In genomic region chr20:63856111-63856511, GRCh38 we compare ENCODE assay signal across 31 cellular contexts. TPM values are rescaled to one million over a fixed set of nuclear protein-coding genes. Genes with fewer than 3 reads are reported as not detected.
DNase-seq lines count a peak whose midpoint lies in the region; ATAC-seq, FAIRE-seq and TF ChIP-seq lines count a peak whose summit lies in the region.
"Had no signal": no experiment of that assay in that cellular context is flagged by ENCODE, and none has a peak within 500 bp of the region (broad histone marks: within the 10 kb centered on the region; RNA-seq: fewer than 3 reads in every experiment).

No MANE protein-coding gene starts in this region.

- intact Hi-C loops in HepG2 (cut with micrococcal nuclease; ENCODE audit: unreplicated experiment), result no loop called here
- intact Hi-C loops in right lobe of liver (cut with DNase I), result no loop called here

- no TSS peak for BruUV-seq in HepG2 (replicated peaks; lab: Mats Ljungman, UMichigan)

- H3K4me1 ChIP-seq in HepG2 (ENCODE audit: insufficient read depth, low read length) (peaks cover 62% of the 10 kb centered on the region), right lobe of liver (no peaks in the 10 kb centered on the region), adipocyte (ENCODE audit: control insufficient read depth, insufficient read depth, low read length) (peaks cover 14% of the 10 kb centered on the region), mesenchymal stem cell (ENCODE audit: control insufficient read depth, insufficient read depth, low read depth, low read length) (peaks cover 57% of the 10 kb centered on the region)

- TF ChIP-seq CTCF in HepG2 (CRISPR knock-in tag; IDR thresholded peaks at IDR 0.05), result no peak
- no peak for TF ChIP-seq CTCF in right lobe of liver (IDR thresholded peaks at IDR 0.05)

- no peak for DNase-seq in HepG2 (ENCODE audit: low spot score)
- no peak for DNase-seq in right lobe of liver
- no peak for DNase-seq in adipocyte (ENCODE audit: low read depth)
- DNase-seq in mesenchymal stem cell, result no peak
- DNase-seq in SKM-1 (lab: John Stamatoyannopoulos, UW; ENCODE audit: unreplicated experiment), result no peak
- DNase-seq in stimulated activated CD4-positive, alpha-beta T cell treated with anti-CD3 and anti-CD28 coated beads, Interleukin-15, amount 100 ng/mL, for 24 hours, result no peak
- DNase-seq: activated CD4-positive, alpha-beta memory T cell treated with anti-CD3 and anti-CD28 coated beads for 36 hours; activated T-cell treated with anti-CD3 and anti-CD28 coated beads for 4 hours; amygdala; C1 segment of cervical spinal cord; GF-D8; hypothalamus; Karpas-422; left colon; mucosa of descending colon; NCI-H187; NCI-H2227 treated with DMSO at 0.1 percent for 48 hours; stimulated activated CD8-positive, alpha-beta memory T cell treated with anti-CD3 and anti-CD28 coated beads, Interleukin-4, amount 100 ng/mL, for 48 hours; substantia nigra; T-helper 2 cell; WERI-Rb-1 had no signal

- peaks cover 10% of the 10 kb centered on the region for H3K79me1 ChIP-seq in mesenchymal stem cell (replicated peaks; ENCODE audit: low read length, poor library complexity, severe bottlenecking)

- H2AFZ ChIP-seq in HepG2 (ENCODE audit: low read length) (no peak overlapping the region), mesenchymal stem cell (ENCODE audit: low read depth, low read length) (no peak overlapping the region)
- H2AFZ ChIP-seq: GM23248 had no signal

- H3K4me2 ChIP-seq in HepG2 (ENCODE audit: low read depth, low read length) (peak overlapping the region; percentile 93), mesenchymal stem cell (ENCODE audit: low read length, poor library complexity, severe bottlenecking) (no peak overlapping the region)

- H2AK5ac ChIP-seq in mesenchymal stem cell (ENCODE audit: low read length, severe bottlenecking), result no peak overlapping the region

- peak overlapping the region in 1 of 2 experiments; percentile 44 for H3K14ac ChIP-seq in mesenchymal stem cell (ENCODE audit: low read length in 2 of 2)

- peak overlapping the region; percentile 97 for H2BK120ac ChIP-seq in mesenchymal stem cell (ENCODE audit: low read depth, low read length)

- ATAC-seq in HepG2 (no peak), right lobe of liver (no peak), GM18505 (IDR thresholded peaks at IDR 0.05; ENCODE audit: unreplicated experiment) (no peak), GM18498 (IDR thresholded peaks at IDR 0.05; ENCODE audit: unreplicated experiment) (no peak)
- ATAC-seq: left colon, mucosa of descending colon, Panc1 had no signal

- no peak for TF ChIP-seq RAD21 in HepG2 (CRISPR knock-in tag; IDR thresholded peaks at IDR 0.05)

- no peak overlapping the region for H2BK5ac ChIP-seq in mesenchymal stem cell (ENCODE audit: low read depth, low read length, poor library complexity, severe bottlenecking)

- 49% methylated on average over 22 of the region's 22 CpGs for WGBS in HepG2 (ENCODE audit: low lambda C conversion rate)
- WGBS in right lobe of liver (ENCODE audit: insufficient coverage, low coverage, low lambda C conversion rate, missing lambda C conversion rate), result 65% methylated on average over 15 of the region's 22 CpGs
- 64% methylated on average over 22 of the region's 22 CpGs for WGBS in mesenchymal stem cell

- CTCF ChIA-PET in HepG2 (lab: Yijun Ruan, JAX; ENCODE audit: low intra/inter-chr PET ratio, low total read pairs), result no interaction called here

- H3K4me3 ChIP-seq in HepG2 (replicated peaks in 1 of 3; ENCODE audit: insufficient read depth in 1 of 3, low read depth in 2 of 3, low read length in 3 of 3) (peak overlapping the region in 2 of 3 experiments; percentile 60 to 83; a peak in 1 of 6 replicates), right lobe of liver (no peak overlapping the region), adipocyte (ENCODE audit: low read length) (no peak overlapping the region), mesenchymal stem cell (ENCODE audit: insufficient read depth in 1 of 2, low read depth in 1 of 2, low read length in 2 of 2) (no peak overlapping the region)
- H3K4me3 ChIP-seq: mucosa of descending colon had no signal

- in situ Hi-C loops in HepG2 (cut with HindIII; ENCODE audit: extremely low pct_ligation_motif_present, low pct_unique_long_range_greater_than_20kb), result loop anchor here (5.0 kb wide), 3 partner anchors 34 to 149 kb away; partner anchors contain the start of genes ARFRP1 and ZGPAT

- FAIRE-seq in HepG2 (lab: Jason Lieb, UNC), result no peak
- FAIRE-seq: urothelium cell line had no signal

- H3K9ac ChIP-seq in HepG2 (ENCODE audit: insufficient read depth, low read depth, low read length) (no peak overlapping the region), adipocyte (ENCODE audit: low read length) (peak overlapping the region; percentile 0), mesenchymal stem cell (ENCODE audit: low read length) (no peak overlapping the region)
- H3K9ac ChIP-seq: GM23248 had no signal

- H3K27ac ChIP-seq in HepG2 (ENCODE audit: extremely low read length, insufficient read depth, low read length), result no peak overlapping the region
- H3K27ac ChIP-seq in right lobe of liver, result no peak overlapping the region
- H3K27ac ChIP-seq in mesenchymal stem cell (ENCODE audit: low read length, poor library complexity, severe bottlenecking), result no peak overlapping the region
- H3K27ac ChIP-seq: epithelial cell of prostate, GM23248 had no signal

- peaks cover 3 to 11% of the 10 kb centered on the region in 2 experiments; a peak in 4 of 5 replicates for H3K27me3 ChIP-seq in HepG2 (ENCODE audit: control insufficient read depth in 1 of 2, insufficient read depth in 2 of 2, low read length in 2 of 2)
- H3K27me3 ChIP-seq in right lobe of liver, result no peaks in the 10 kb centered on the region
- no peaks in the 10 kb centered on the region for H3K27me3 ChIP-seq in adipocyte (replicated peaks; ENCODE audit: control insufficient read depth, insufficient read depth, low read length)
- H3K27me3 ChIP-seq in mesenchymal stem cell (ENCODE audit: control insufficient read depth in 1 of 2, insufficient read depth in 1 of 2, low read length in 2 of 2), result peaks cover 0 to 42% of the 10 kb centered on the region in 2 experiments

- H3K36me3 ChIP-seq in HepG2 (replicated peaks in 1 of 2; ENCODE audit: control insufficient read depth in 1 of 2, insufficient read depth in 2 of 2, low read length in 2 of 2), result no peaks in the 10 kb centered on the region
- H3K36me3 ChIP-seq in right lobe of liver, result no peaks in the 10 kb centered on the region
- peaks cover under 1% of the 10 kb centered on the region for H3K36me3 ChIP-seq in adipocyte (ENCODE audit: control insufficient read depth, insufficient read depth, low read length, severe bottlenecking)
- H3K36me3 ChIP-seq in mesenchymal stem cell (ENCODE audit: control insufficient read depth in 1 of 2, insufficient read depth in 2 of 2, low read depth in 1 of 2, low read length in 2 of 2), result peaks cover 1 to 8% of the 10 kb centered on the region in 2 experiments
- H3K36me3 ChIP-seq: WERI-Rb-1 had no signal

- TF ChIP-seq POLR2A in HepG2 (IDR thresholded peaks at IDR 0.05; ENCODE audit: insufficient read depth in 1 of 2, low read depth in 2 of 2, low read length in 2 of 2) (no peak), right lobe of liver (IDR thresholded peaks at IDR 0.05) (no peak), GM18505 (IDR thresholded peaks at IDR 0.05; ENCODE audit: borderline replicate concordance, extremely low read depth, insufficient read depth, insufficient read length) (no peak)

- H4K8ac ChIP-seq in mesenchymal stem cell (ENCODE audit: low read length), result peak overlapping the region; percentile 87

- no peaks in the 10 kb centered on the region for H3K79me2 ChIP-seq in HepG2 (ENCODE audit: insufficient read depth, low read length)

- no peak overlapping the region for H3K23ac ChIP-seq in mesenchymal stem cell (ENCODE audit: low read length in 2 of 2)

- H4K91ac ChIP-seq in mesenchymal stem cell (ENCODE audit: low read length), result peak overlapping the region; percentile 100

- POLR2A ChIA-PET in HepG2 (lab: Yijun Ruan, JAX), result interaction anchor here (0.7 to 3.7 kb wide), 7 partner anchors 8 to 148 kb away, joined by 3 to 59 read pairs (median 5); partner anchors contain the start of genes ARFRP1, TPD52L2 and ZGPAT

- no peaks in the 10 kb centered on the region for H4K20me1 ChIP-seq in HepG2 (ENCODE audit: insufficient read depth, low read length)

- TF ChIP-seq EP300 in HepG2 (IDR thresholded peaks at IDR 0.05; ENCODE audit: low read depth in 2 of 2, low read length in 2 of 2), result no peak
- no peak for TF ChIP-seq EP300 in HepG2 (CRISPR knock-in tag; IDR thresholded peaks at IDR 0.05; ENCODE audit: borderline replicate concordance)

- H3K9me3 ChIP-seq in HepG2 (ENCODE audit: low read length) (no peaks in the 10 kb centered on the region), right lobe of liver (no peaks in the 10 kb centered on the region), adipocyte (ENCODE audit: control insufficient read depth, low read length) (no peaks in the 10 kb centered on the region), mesenchymal stem cell (ENCODE audit: control insufficient read depth, low read length) (no peaks in the 10 kb centered on the region)
- H3K9me3 ChIP-seq: mucosa of descending colon had no signal

- peak overlapping the region; percentile 79 to 99 for H3K18ac ChIP-seq in mesenchymal stem cell (ENCODE audit: low read depth in 1 of 2, low read length in 2 of 2)

- H3K4ac ChIP-seq in mesenchymal stem cell (ENCODE audit: low read depth in 1 of 2, low read length in 2 of 2), result peak overlapping the region; percentile 55 to 97

- H2BK15ac ChIP-seq in mesenchymal stem cell (ENCODE audit: low read depth, poor library complexity, severe bottlenecking), result peak overlapping the region; percentile 78

- H2BK12ac ChIP-seq in mesenchymal stem cell (ENCODE audit: low read length in 2 of 2), result peak overlapping the region; percentile 80 to 98

RNA-seq across cellular contexts. Expression of gene ABHD16B, which starts 5.2 kb away (rescaled TPM):
- total RNA-seq in HepG2 (2016; rRNA removed; fragmentation: Illumina TruSeq; extraction: Trizol), result not detected in 2 replicates
- not detected in 2 replicates for total RNA-seq in HepG2 (2016; cell fraction: cytosol; rRNA removed; fragmentation: Illumina TruSeq; extraction: Trizol; ENCODE audit: low read depth)
- total RNA-seq in HepG2 (2016; cell fraction: insoluble cytoplasmic fraction; rRNA removed; fragmentation: Illumina TruSeq; extraction: Trizol), result not detected in 2 replicates
- total RNA-seq in HepG2 (2016; cell fraction: membrane; rRNA removed; fragmentation: Illumina TruSeq; extraction: Trizol), result not detected in 2 replicates
- total RNA-seq in HepG2 (2016; cell fraction: nucleus; rRNA removed; fragmentation: Illumina TruSeq; extraction: Trizol), result not detected in 2 replicates
- polyA plus RNA-seq in HepG2 (2011; rRNA removed), result not detected in 2 replicates
- polyA plus RNA-seq in HepG2 (2011; cell fraction: cytosol; rRNA removed), result not detected in 2 replicates
- polyA plus RNA-seq in HepG2 (2011; cell fraction: nucleus; rRNA removed), result not detected in 2 replicates
- polyA plus RNA-seq in HepG2 (2012), result not detected in 2 replicates
- not detected in 2 replicates for polyA plus RNA-seq in HepG2 (2016; cell fraction: cytosol; fragmentation: Illumina TruSeq; extraction: Trizol; ENCODE audit: low read depth)
- polyA plus RNA-seq in HepG2 (2016; cell fraction: insoluble cytoplasmic fraction; fragmentation: Illumina TruSeq; extraction: Trizol; ENCODE audit: low read depth), result not detected in 2 replicates
- polyA plus RNA-seq in HepG2 (2016; cell fraction: membrane; fragmentation: Illumina TruSeq; extraction: Trizol; ENCODE audit: low read depth), result not detected in 2 replicates
- not detected in 2 replicates for polyA plus RNA-seq in HepG2 (2016; cell fraction: nucleus; fragmentation: Illumina TruSeq; extraction: Trizol; ENCODE audit: insufficient read depth, low read depth)
- polyA minus RNA-seq in HepG2 (2011; rRNA and poly(A)+ RNA removed; ENCODE audit: low replicate concordance), result not detected in 2 replicates
- not detected in 2 replicates for polyA minus RNA-seq in HepG2 (2011; cell fraction: cytosol; rRNA and poly(A)+ RNA removed)
- not detected in 2 replicates for polyA minus RNA-seq in HepG2 (2011; cell fraction: nucleus; rRNA and poly(A)+ RNA removed)
- total RNA-seq in right lobe of liver, result not detected
- polyA plus RNA-seq in mesenchymal stem cell (2013, experiment 1 of 2), result not detected
- not detected for polyA plus RNA-seq in mesenchymal stem cell (2013, experiment 2 of 2)
- total RNA-seq: activated CD4-positive, alpha-beta memory T cell treated with anti-CD3 and anti-CD28 coated beads for 36 hours; dermis microvascular lymphatic vessel endothelial cell; fibroblast of villous mesenchyme; GM23248; left colon; mucosa of descending colon; omental fat pad; SK-MEL-5 had no signal
- polyA plus RNA-seq: GM23248 had no signal

RNA-seq across cellular contexts. Expression of gene TPD52L2, which starts 9.0 kb away (rescaled TPM):
- total RNA-seq in HepG2 (2016; rRNA removed; fragmentation: Illumina TruSeq; extraction: Trizol) (156 and 187 TPM in 2 replicates), right lobe of liver (10 to 100 TPM; 20.1 to 46.8 (median 30.5) TPM)
- total RNA-seq in HepG2 (2016; cell fraction: cytosol; rRNA removed; fragmentation: Illumina TruSeq; extraction: Trizol; ENCODE audit: low read depth), result 17.3 and 18.9 TPM in 2 replicates
- 159 and 183 TPM in 2 replicates for total RNA-seq in HepG2 (2016; cell fraction: insoluble cytoplasmic fraction; rRNA removed; fragmentation: Illumina TruSeq; extraction: Trizol)
- 68.0 and 74.8 TPM in 2 replicates for total RNA-seq in HepG2 (2016; cell fraction: membrane; rRNA removed; fragmentation: Illumina TruSeq; extraction: Trizol)
- 80.6 and 85.7 TPM in 2 replicates for total RNA-seq in HepG2 (2016; cell fraction: nucleus; rRNA removed; fragmentation: Illumina TruSeq; extraction: Trizol)
- polyA plus RNA-seq in HepG2 (2011; rRNA removed), result 184 and 198 TPM in 2 replicates
- polyA plus RNA-seq in HepG2 (2011; cell fraction: cytosol; rRNA removed), result 197 and 204 TPM in 2 replicates
- 163 and 169 TPM in 2 replicates for polyA plus RNA-seq in HepG2 (2011; cell fraction: nucleus; rRNA removed)
- 96.3 and 115 TPM in 2 replicates for polyA plus RNA-seq in HepG2 (2012)
- 18.7 and 19.4 TPM in 2 replicates for polyA plus RNA-seq in HepG2 (2016; cell fraction: cytosol; fragmentation: Illumina TruSeq; extraction: Trizol; ENCODE audit: low read depth)
- polyA plus RNA-seq in HepG2 (2016; cell fraction: insoluble cytoplasmic fraction; fragmentation: Illumina TruSeq; extraction: Trizol; ENCODE audit: low read depth), result 188 and 207 TPM in 2 replicates
- 59.6 and 59.7 TPM in 2 replicates for polyA plus RNA-seq in HepG2 (2016; cell fraction: membrane; fragmentation: Illumina TruSeq; extraction: Trizol; ENCODE audit: low read depth)
- polyA plus RNA-seq in HepG2 (2016; cell fraction: nucleus; fragmentation: Illumina TruSeq; extraction: Trizol; ENCODE audit: insufficient read depth, low read depth), result 162 and 173 TPM in 2 replicates
- polyA minus RNA-seq in HepG2 (2011; rRNA and poly(A)+ RNA removed; ENCODE audit: low replicate concordance), result 128 and 150 TPM in 2 replicates
- 114 and 118 TPM in 2 replicates for polyA minus RNA-seq in HepG2 (2011; cell fraction: cytosol; rRNA and poly(A)+ RNA removed)
- polyA minus RNA-seq in HepG2 (2011; cell fraction: nucleus; rRNA and poly(A)+ RNA removed), result 47.3 and 56.6 TPM in 2 replicates
- 124 TPM for polyA plus RNA-seq in mesenchymal stem cell (2013, experiment 1 of 2)
- polyA plus RNA-seq in mesenchymal stem cell (2013, experiment 2 of 2), result 125 TPM

RNA-seq across cellular contexts. Expression of gene ZBTB46, which starts 25.0 kb away (rescaled TPM):
- total RNA-seq in HepG2 (2016; rRNA removed; fragmentation: Illumina TruSeq; extraction: Trizol) (10.9 and 13.5 TPM in 2 replicates), right lobe of liver (1 to 10 TPM; 1.2 to 4.2 (median 2.4) TPM)
- 74.9 and 80.6 TPM in 2 replicates for total RNA-seq in HepG2 (2016; cell fraction: cytosol; rRNA removed; fragmentation: Illumina TruSeq; extraction: Trizol; ENCODE audit: low read depth)
- 10.9 and 15.4 TPM in 2 replicates for total RNA-seq in HepG2 (2016; cell fraction: insoluble cytoplasmic fraction; rRNA removed; fragmentation: Illumina TruSeq; extraction: Trizol)
- 51.8 and 55.2 TPM in 2 replicates for total RNA-seq in HepG2 (2016; cell fraction: membrane; rRNA removed; fragmentation: Illumina TruSeq; extraction: Trizol)
- 8.7 and 9.2 TPM in 2 replicates for total RNA-seq in HepG2 (2016; cell fraction: nucleus; rRNA removed; fragmentation: Illumina TruSeq; extraction: Trizol)
- polyA plus RNA-seq in HepG2 (2011; rRNA removed), result 1.6 and 2.7 TPM in 2 replicates
- 1.6 and 2.0 TPM in 2 replicates for polyA plus RNA-seq in HepG2 (2011; cell fraction: cytosol; rRNA removed)
- 7.2 and 7.6 TPM in 2 replicates for polyA plus RNA-seq in HepG2 (2011; cell fraction: nucleus; rRNA removed)
- 3.8 and 5.3 TPM in 2 replicates for polyA plus RNA-seq in HepG2 (2012)
- polyA plus RNA-seq in HepG2 (2016; cell fraction: cytosol; fragmentation: Illumina TruSeq; extraction: Trizol; ENCODE audit: low read depth), result 0.45 and 0.85 TPM in 2 replicates
- polyA plus RNA-seq in HepG2 (2016; cell fraction: insoluble cytoplasmic fraction; fragmentation: Illumina TruSeq; extraction: Trizol; ENCODE audit: low read depth), result 3.9 and 4.2 TPM in 2 replicates
- 1.4 and 1.5 TPM in 2 replicates for polyA plus RNA-seq in HepG2 (2016; cell fraction: membrane; fragmentation: Illumina TruSeq; extraction: Trizol; ENCODE audit: low read depth)
- polyA plus RNA-seq in HepG2 (2016; cell fraction: nucleus; fragmentation: Illumina TruSeq; extraction: Trizol; ENCODE audit: insufficient read depth, low read depth), result 7.1 and 7.5 TPM in 2 replicates
- polyA minus RNA-seq in HepG2 (2011; rRNA and poly(A)+ RNA removed; ENCODE audit: low replicate concordance), result 18.8 and 33.6 TPM in 2 replicates
- 8.3 and 9.0 TPM in 2 replicates for polyA minus RNA-seq in HepG2 (2011; cell fraction: cytosol; rRNA and poly(A)+ RNA removed)
- polyA minus RNA-seq in HepG2 (2011; cell fraction: nucleus; rRNA and poly(A)+ RNA removed), result 5.4 and 9.1 TPM in 2 replicates
- 3.8 TPM for polyA plus RNA-seq in mesenchymal stem cell (2013, experiment 1 of 2)
- polyA plus RNA-seq in mesenchymal stem cell (2013, experiment 2 of 2), result 3.9 TPM

RNA-seq across cellular contexts. Expression of gene DNAJC5, which starts 38.8 kb away (rescaled TPM):
- 54.3 and 64.5 TPM in 2 replicates for total RNA-seq in HepG2 (2016; rRNA removed; fragmentation: Illumina TruSeq; extraction: Trizol)
- 11.9 and 12.0 TPM in 2 replicates for total RNA-seq in HepG2 (2016; cell fraction: cytosol; rRNA removed; fragmentation: Illumina TruSeq; extraction: Trizol; ENCODE audit: low read depth)
- total RNA-seq in HepG2 (2016; cell fraction: insoluble cytoplasmic fraction; rRNA removed; fragmentation: Illumina TruSeq; extraction: Trizol), result 48.4 and 65.4 TPM in 2 replicates
- total RNA-seq in HepG2 (2016; cell fraction: membrane; rRNA removed; fragmentation: Illumina TruSeq; extraction: Trizol), result 20.9 and 21.3 TPM in 2 replicates
- total RNA-seq in HepG2 (2016; cell fraction: nucleus; rRNA removed; fragmentation: Illumina TruSeq; extraction: Trizol), result 36.9 and 44.3 TPM in 2 replicates
- 42.8 and 51.8 TPM in 2 replicates for polyA plus RNA-seq in HepG2 (2011; rRNA removed)
- 50.7 and 53.5 TPM in 2 replicates for polyA plus RNA-seq in HepG2 (2011; cell fraction: cytosol; rRNA removed)
- 53.1 and 56.7 TPM in 2 replicates for polyA plus RNA-seq in HepG2 (2011; cell fraction: nucleus; rRNA removed)
- 35.9 and 42.1 TPM in 2 replicates for polyA plus RNA-seq in HepG2 (2012)
- polyA plus RNA-seq in HepG2 (2016; cell fraction: cytosol; fragmentation: Illumina TruSeq; extraction: Trizol; ENCODE audit: low read depth), result 6.9 and 7.7 TPM in 2 replicates
- 37.7 and 43.6 TPM in 2 replicates for polyA plus RNA-seq in HepG2 (2016; cell fraction: insoluble cytoplasmic fraction; fragmentation: Illumina TruSeq; extraction: Trizol; ENCODE audit: low read depth)
- 11.5 and 11.7 TPM in 2 replicates for polyA plus RNA-seq in HepG2 (2016; cell fraction: membrane; fragmentation: Illumina TruSeq; extraction: Trizol; ENCODE audit: low read depth)
- polyA plus RNA-seq in HepG2 (2016; cell fraction: nucleus; fragmentation: Illumina TruSeq; extraction: Trizol; ENCODE audit: insufficient read depth, low read depth), result 52.1 and 53.7 TPM in 2 replicates
- polyA minus RNA-seq in HepG2 (2011; rRNA and poly(A)+ RNA removed; ENCODE audit: low replicate concordance), result 45.9 and 137 TPM in 2 replicates
- 49.8 and 50.2 TPM in 2 replicates for polyA minus RNA-seq in HepG2 (2011; cell fraction: cytosol; rRNA and poly(A)+ RNA removed)
- 27.8 and 28.3 TPM in 2 replicates for polyA minus RNA-seq in HepG2 (2011; cell fraction: nucleus; rRNA and poly(A)+ RNA removed)
- total RNA-seq in right lobe of liver, result 10 to 100 TPM; 10.7 to 26.0 (median 15.1) TPM
- polyA plus RNA-seq in mesenchymal stem cell (2013, experiment 1 of 2), result 25.4 TPM
- polyA plus RNA-seq in mesenchymal stem cell (2013, experiment 2 of 2), result 25.9 TPM

Comparison
In these comparisons a context has a peak if more than half of its experiments do, and no peak if none do; other contexts are left out.
1. H3K4me3 ChIP-seq: peak in HepG2 (2 of 3); none in right lobe of liver (0 of 3), adipocyte (single experiment) and mesenchymal stem cell (0 of 2).